ENCODE assay signal across 8 cellular contexts in the genomic region with DNA sequence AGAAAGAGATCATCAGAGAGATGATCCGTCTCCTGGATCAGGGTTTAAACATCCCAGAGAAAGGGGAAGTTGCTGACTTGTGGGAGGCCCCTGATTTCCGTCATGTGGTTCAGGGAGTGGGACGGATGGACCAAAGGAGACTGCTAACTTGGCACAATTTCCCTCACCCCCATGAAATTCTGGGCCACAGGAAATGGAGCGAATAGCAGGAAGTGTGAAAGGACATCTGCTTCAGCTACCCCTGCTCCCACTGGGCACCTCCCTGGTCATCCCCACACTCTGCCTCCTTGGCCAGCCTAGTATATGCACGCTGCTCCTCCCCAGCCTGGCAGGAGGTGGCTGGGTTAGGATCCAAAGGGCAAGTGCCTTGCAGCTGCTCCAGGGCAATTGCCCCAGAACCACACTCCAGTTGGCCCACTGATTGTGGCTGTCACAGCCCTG. TPM values are rescaled to one million over a fixed set of nuclear protein-coding genes. Genes with fewer than 3 reads are reported as not detected.
A peak's percentile ranks its signal among the peaks of the same experiment; 100 is the strongest.
DNase-seq lines count a peak whose midpoint lies in the region; ATAC-seq, FAIRE-seq and TF ChIP-seq lines count a peak whose summit lies in the region.

No MANE protein-coding gene starts in this region.

- no peak for TF ChIP-seq CTCF in HepG2 (CRISPR knock-in tag; IDR thresholded peaks at IDR 0.05)
- no peak for TF ChIP-seq CTCF in type B pancreatic cell (conservative IDR thresholded peaks at IDR 0.05)

- peak overlapping the region; percentile 73 for H3K9ac ChIP-seq in HepG2 (ENCODE audit: insufficient read depth, low read depth, low read length)

- peaks cover 6 to 10% of the 10 kb centered on the region in 2 experiments; a peak in 4 of 5 replicates for H3K36me3 ChIP-seq in HepG2 (replicated peaks in 1 of 2; ENCODE audit: control insufficient read depth in 1 of 2, insufficient read depth in 2 of 2, low read length in 2 of 2)

- no peak for FAIRE-seq in HepG2 (lab: Jason Lieb, UNC)

- peak overlapping the region; percentile 90 for H3K4me2 ChIP-seq in HepG2 (ENCODE audit: low read depth, low read length)

- POLR2A ChIA-PET in HepG2 (lab: Yijun Ruan, JAX): interaction anchor here (2.4 to 5.9 kb wide), 4 partner anchors 9 to 77 kb away, joined by 24 to 107 read pairs (median 74); a partner anchor contains a TSS

- ATAC-seq in HepG2 (no peak), GM18868 (IDR thresholded peaks at IDR 0.05; ENCODE audit: unreplicated experiment) (no peak), GM19395 (IDR thresholded peaks at IDR 0.05; ENCODE audit: unreplicated experiment) (no peak)

- no TSS peak for BruUV-seq in HepG2 (replicated peaks; lab: Mats Ljungman, UMichigan)

- peak overlapping the region; percentile 95 for H3K27ac Mint-ChIP-seq in activated T-cell treated with anti-CD3 and anti-CD28 coated beads, Interleukin-2, amount 50 U/mL, for 24 hours
- H3K27ac Mint-ChIP-seq in activated T-helper 1 cell treated with anti-CD3 and anti-CD28 coated beads, Interleukin-12 subunit alpha, Interleukin-12 subunit beta, Interleukin-2, Interleukin-4 antibody, amounts not matched to agents 30 ng/mL and 10 ng/mL and 1 ng/mL, durations not matched to agents 14 hours and 24 hours and 36 hours: peak overlapping the region; percentile 99
- H3K27ac Mint-ChIP-seq in type B pancreatic cell: no peak overlapping the region

- H3K9me3 ChIP-seq in HepG2 (ENCODE audit: low read length): no peaks in the 10 kb centered on the region

- H3K27me3 ChIP-seq in HepG2 (ENCODE audit: control insufficient read depth in 1 of 2, insufficient read depth in 2 of 2, low read length in 2 of 2): no peaks in the 10 kb centered on the region

- intact Hi-C loops in activated T-helper 1 cell treated with anti-CD3 and anti-CD28 coated beads, Interleukin-12 subunit alpha, Interleukin-12 subunit beta, Interleukin-2, Interleukin-4 antibody, amounts not matched to agents 30 ng/mL and 10 ng/mL and 1 ng/mL, durations not matched to agents 14 hours and 24 hours and 36 hours (cut with micrococcal nuclease): loop anchor here (10.0 kb wide), 1 partner anchor 347 kb away; a partner anchor contains a TSS
- intact Hi-C loops in HepG2 (cut with micrococcal nuclease; ENCODE audit: unreplicated experiment): loop anchor here (10.0 kb wide), 1 partner anchor 253 kb away; a partner anchor contains a TSS

- no peaks in the 10 kb centered on the region for H3K9me3 Mint-ChIP-seq in activated T-cell treated with anti-CD3 and anti-CD28 coated beads, Interleukin-2, amount 50 U/mL, for 24 hours
- H3K9me3 Mint-ChIP-seq in activated T-helper 1 cell treated with anti-CD3 and anti-CD28 coated beads, Interleukin-12 subunit alpha, Interleukin-12 subunit beta, Interleukin-2, Interleukin-4 antibody, amounts not matched to agents 30 ng/mL and 10 ng/mL and 1 ng/mL, durations not matched to agents 14 hours and 24 hours and 36 hours: no peaks in the 10 kb centered on the region
- H3K9me3 Mint-ChIP-seq in type B pancreatic cell: no peaks in the 10 kb centered on the region

- TF ChIP-seq RAD21 in HepG2 (CRISPR knock-in tag; IDR thresholded peaks at IDR 0.05): no peak

- no peak for TF ChIP-seq POLR2A in HepG2 (IDR thresholded peaks at IDR 0.05; ENCODE audit: insufficient read depth in 1 of 2, low read depth in 2 of 2, low read length in 2 of 2)

- TF ChIP-seq EP300 in HepG2 (IDR thresholded peaks at IDR 0.05; ENCODE audit: low read depth in 2 of 2, low read length in 2 of 2): no peak
- no peak for TF ChIP-seq EP300 in HepG2 (CRISPR knock-in tag; IDR thresholded peaks at IDR 0.05; ENCODE audit: borderline replicate concordance)

- no peaks in the 10 kb centered on the region for H3K27me3 Mint-ChIP-seq in activated T-cell treated with anti-CD3 and anti-CD28 coated beads, Interleukin-2, amount 50 U/mL, for 24 hours
- H3K27me3 Mint-ChIP-seq in activated T-helper 1 cell treated with anti-CD3 and anti-CD28 coated beads, Interleukin-12 subunit alpha, Interleukin-12 subunit beta, Interleukin-2, Interleukin-4 antibody, amounts not matched to agents 30 ng/mL and 10 ng/mL and 1 ng/mL, durations not matched to agents 14 hours and 24 hours and 36 hours (ENCODE audit: insufficient read depth): no peaks in the 10 kb centered on the region
- no peaks in the 10 kb centered on the region for H3K27me3 Mint-ChIP-seq in type B pancreatic cell

- H4K20me1 ChIP-seq in HepG2 (ENCODE audit: insufficient read depth, low read length): no peaks in the 10 kb centered on the region; the same call in 1 of the 2 replicates

- H2AFZ ChIP-seq in HepG2 (ENCODE audit: low read length): no peak overlapping the region

- H3K36me3 Mint-ChIP-seq in activated T-cell treated with anti-CD3 and anti-CD28 coated beads, Interleukin-2, amount 50 U/mL, for 24 hours (ENCODE audit: low read depth): peaks cover 41% of the 10 kb centered on the region
- H3K36me3 Mint-ChIP-seq in activated T-helper 1 cell treated with anti-CD3 and anti-CD28 coated beads, Interleukin-12 subunit alpha, Interleukin-12 subunit beta, Interleukin-2, Interleukin-4 antibody, amounts not matched to agents 30 ng/mL and 10 ng/mL and 1 ng/mL, durations not matched to agents 14 hours and 24 hours and 36 hours (ENCODE audit: low read depth): peaks cover 20% of the 10 kb centered on the region
- H3K36me3 Mint-ChIP-seq in type B pancreatic cell: no peaks in the 10 kb centered on the region

- 50% methylated on average over 4 of the region's 5 CpGs for WGBS in HepG2 (ENCODE audit: low lambda C conversion rate)

- no peak for DNase-seq in activated T-cell treated with anti-CD3 and anti-CD28 coated beads, Interleukin-2, amount 50 U/mL, for 24 hours
- DNase-seq in activated T-cell treated with anti-CD3 and anti-CD28 coated beads for 4 hours: no peak
- DNase-seq in activated T-helper 1 cell treated with anti-CD3 and anti-CD28 coated beads, Interleukin-12 subunit alpha, Interleukin-12 subunit beta, Interleukin-2, Interleukin-4 antibody, amounts not matched to agents 30 ng/mL and 10 ng/mL and 1 ng/mL, durations not matched to agents 14 hours and 24 hours and 36 hours (ENCODE audit: low spot score): no peak
- no peak for DNase-seq in HepG2 (ENCODE audit: low spot score)
- no peak for DNase-seq in type B pancreatic cell (ENCODE audit: extremely low spot score, unreplicated experiment)
- DNase-seq in NCI-H187 (lab: John Stamatoyannopoulos, UW): no peak

- H3K4me1 ChIP-seq in HepG2 (ENCODE audit: insufficient read depth, low read length): peaks cover 39% of the 10 kb centered on the region

- H3K4me1 Mint-ChIP-seq in activated T-cell treated with anti-CD3 and anti-CD28 coated beads, Interleukin-2, amount 50 U/mL, for 24 hours (ENCODE audit: low read depth): peaks cover 60% of the 10 kb centered on the region
- peaks cover 55% of the 10 kb centered on the region for H3K4me1 Mint-ChIP-seq in activated T-helper 1 cell treated with anti-CD3 and anti-CD28 coated beads, Interleukin-12 subunit alpha, Interleukin-12 subunit beta, Interleukin-2, Interleukin-4 antibody, amounts not matched to agents 30 ng/mL and 10 ng/mL and 1 ng/mL, durations not matched to agents 14 hours and 24 hours and 36 hours (ENCODE audit: low read depth)
- peaks cover 5% of the 10 kb centered on the region for H3K4me1 Mint-ChIP-seq in type B pancreatic cell (ENCODE audit: unreplicated experiment)

- H3K27ac ChIP-seq in HepG2 (ENCODE audit: extremely low read length, insufficient read depth, low read length): peak overlapping the region; percentile 65

- peaks cover 19% of the 10 kb centered on the region for H3K79me2 ChIP-seq in HepG2 (ENCODE audit: insufficient read depth, low read length)

- H3K4me3 Mint-ChIP-seq in activated T-cell treated with anti-CD3 and anti-CD28 coated beads, Interleukin-2, amount 50 U/mL, for 24 hours: peak overlapping the region; percentile 96
- H3K4me3 Mint-ChIP-seq in activated T-helper 1 cell treated with anti-CD3 and anti-CD28 coated beads, Interleukin-12 subunit alpha, Interleukin-12 subunit beta, Interleukin-2, Interleukin-4 antibody, amounts not matched to agents 30 ng/mL and 10 ng/mL and 1 ng/mL, durations not matched to agents 14 hours and 24 hours and 36 hours: peak overlapping the region; percentile 98
- H3K4me3 Mint-ChIP-seq in type B pancreatic cell: peak overlapping the region; percentile 92

- peak overlapping the region; percentile 72 to 86 (median 85) for H3K4me3 ChIP-seq in HepG2 (replicated peaks in 1 of 3; ENCODE audit: insufficient read depth in 1 of 3, low read depth in 2 of 3, low read length in 3 of 3)

- CTCF ChIA-PET in HepG2 (lab: Yijun Ruan, JAX; ENCODE audit: low intra/inter-chr PET ratio, low total read pairs): no interaction called here

- in situ Hi-C loops in HepG2 (cut with HindIII; ENCODE audit: extremely low pct_ligation_motif_present, low pct_unique_long_range_greater_than_20kb): no loop called here

RNA-seq across cellular contexts. Expression of a gene that starts 1.3 kb away (rescaled TPM):
- total RNA-seq in activated T-helper 1 cell treated with anti-CD3 and anti-CD28 coated beads, Interleukin-12 subunit alpha, Interleukin-12 subunit beta, Interleukin-2, Interleukin-4 antibody, amounts not matched to agents 30 ng/mL and 10 ng/mL and 1 ng/mL, durations not matched to agents 14 hours and 24 hours and 36 hours: 202 and 204 TPM in 2 replicates
- total RNA-seq in HepG2 (2016; rRNA removed; fragmentation: Illumina TruSeq; extraction: Trizol): 15.5 and 21.5 TPM in 2 replicates
- 26.6 and 31.6 TPM in 2 replicates for total RNA-seq in HepG2 (2016; cell fraction: cytosol; rRNA removed; fragmentation: Illumina TruSeq; extraction: Trizol; ENCODE audit: low read depth)
- total RNA-seq in HepG2 (2016; cell fraction: insoluble cytoplasmic fraction; rRNA removed; fragmentation: Illumina TruSeq; extraction: Trizol): 11.0 and 21.7 TPM in 2 replicates
- 39.2 and 42.1 TPM in 2 replicates for total RNA-seq in HepG2 (2016; cell fraction: membrane; rRNA removed; fragmentation: Illumina TruSeq; extraction: Trizol)
- 14.4 and 14.9 TPM in 2 replicates for total RNA-seq in HepG2 (2016; cell fraction: nucleus; rRNA removed; fragmentation: Illumina TruSeq; extraction: Trizol)
- polyA plus RNA-seq in HepG2 (2011; rRNA removed): 49.2 and 58.4 TPM in 2 replicates
- 39.2 and 47.6 TPM in 2 replicates for polyA plus RNA-seq in HepG2 (2011; cell fraction: cytosol; rRNA removed)
- 125 and 127 TPM in 2 replicates for polyA plus RNA-seq in HepG2 (2011; cell fraction: nucleus; rRNA removed)
- 56.5 and 69.1 TPM in 2 replicates for polyA plus RNA-seq in HepG2 (2012)
- polyA plus RNA-seq in HepG2 (2016; cell fraction: cytosol; fragmentation: Illumina TruSeq; extraction: Trizol; ENCODE audit: low read depth): 73.1 and 77.8 TPM in 2 replicates
- 31.2 and 37.0 TPM in 2 replicates for polyA plus RNA-seq in HepG2 (2016; cell fraction: insoluble cytoplasmic fraction; fragmentation: Illumina TruSeq; extraction: Trizol; ENCODE audit: low read depth)
- polyA plus RNA-seq in HepG2 (2016; cell fraction: membrane; fragmentation: Illumina TruSeq; extraction: Trizol; ENCODE audit: low read depth): 82.8 and 84.1 TPM in 2 replicates
- polyA plus RNA-seq in HepG2 (2016; cell fraction: nucleus; fragmentation: Illumina TruSeq; extraction: Trizol; ENCODE audit: insufficient read depth, low read depth): 77.0 and 85.1 TPM in 2 replicates
- polyA minus RNA-seq in HepG2 (2011; rRNA and poly(A)+ RNA removed; ENCODE audit: low replicate concordance): 30.3 and 32.9 TPM in 2 replicates
- 17.3 and 18.1 TPM in 2 replicates for polyA minus RNA-seq in HepG2 (2011; cell fraction: cytosol; rRNA and poly(A)+ RNA removed)
- 19.2 and 23.5 TPM in 2 replicates for polyA minus RNA-seq in HepG2 (2011; cell fraction: nucleus; rRNA and poly(A)+ RNA removed)
- 22.9 and 47.4 TPM in 2 replicates for total RNA-seq in type B pancreatic cell (ENCODE audit: low replicate concordance)

RNA-seq across cellular contexts. Expression of a gene that starts 7.8 kb away (rescaled TPM):
- total RNA-seq in activated T-helper 1 cell treated with anti-CD3 and anti-CD28 coated beads, Interleukin-12 subunit alpha, Interleukin-12 subunit beta, Interleukin-2, Interleukin-4 antibody, amounts not matched to agents 30 ng/mL and 10 ng/mL and 1 ng/mL, durations not matched to agents 14 hours and 24 hours and 36 hours: 130 and 145 TPM in 2 replicates
- 27.8 and 33.2 TPM in 2 replicates for total RNA-seq in HepG2 (2016; rRNA removed; fragmentation: Illumina TruSeq; extraction: Trizol)
- 8.6 and 9.3 TPM in 2 replicates for total RNA-seq in HepG2 (2016; cell fraction: cytosol; rRNA removed; fragmentation: Illumina TruSeq; extraction: Trizol; ENCODE audit: low read depth)
- 29.7 and 32.3 TPM in 2 replicates for total RNA-seq in HepG2 (2016; cell fraction: insoluble cytoplasmic fraction; rRNA removed; fragmentation: Illumina TruSeq; extraction: Trizol)
- 8.2 and 11.4 TPM in 2 replicates for total RNA-seq in HepG2 (2016; cell fraction: membrane; rRNA removed; fragmentation: Illumina TruSeq; extraction: Trizol)
- total RNA-seq in HepG2 (2016; cell fraction: nucleus; rRNA removed; fragmentation: Illumina TruSeq; extraction: Trizol): 38.3 and 51.4 TPM in 2 replicates
- polyA plus RNA-seq in HepG2 (2011; rRNA removed): 14.9 and 22.5 TPM in 2 replicates
- 4.3 and 5.4 TPM in 2 replicates for polyA plus RNA-seq in HepG2 (2011; cell fraction: cytosol; rRNA removed)
- 83.8 and 108 TPM in 2 replicates for polyA plus RNA-seq in HepG2 (2011; cell fraction: nucleus; rRNA removed)
- 32.3 and 36.6 TPM in 2 replicates for polyA plus RNA-seq in HepG2 (2012)
- polyA plus RNA-seq in HepG2 (2016; cell fraction: cytosol; fragmentation: Illumina TruSeq; extraction: Trizol; ENCODE audit: low read depth): 1.4 and 1.8 TPM in 2 replicates
- 18.5 and 30.6 TPM in 2 replicates for polyA plus RNA-seq in HepG2 (2016; cell fraction: insoluble cytoplasmic fraction; fragmentation: Illumina TruSeq; extraction: Trizol; ENCODE audit: low read depth)
- polyA plus RNA-seq in HepG2 (2016; cell fraction: membrane; fragmentation: Illumina TruSeq; extraction: Trizol; ENCODE audit: low read depth): 3.5 and 4.7 TPM in 2 replicates
- 96.8 and 111 TPM in 2 replicates for polyA plus RNA-seq in HepG2 (2016; cell fraction: nucleus; fragmentation: Illumina TruSeq; extraction: Trizol; ENCODE audit: insufficient read depth, low read depth)
- 69.8 and 87.2 TPM in 2 replicates for polyA minus RNA-seq in HepG2 (2011; rRNA and poly(A)+ RNA removed; ENCODE audit: low replicate concordance)
- 14.3 and 16.8 TPM in 2 replicates for polyA minus RNA-seq in HepG2 (2011; cell fraction: cytosol; rRNA and poly(A)+ RNA removed)
- 39.3 and 65.8 TPM in 2 replicates for polyA minus RNA-seq in HepG2 (2011; cell fraction: nucleus; rRNA and poly(A)+ RNA removed)
- 72.7 and 92.9 TPM in 2 replicates for total RNA-seq in type B pancreatic cell (ENCODE audit: low replicate concordance)

RNA-seq across cellular contexts. Expression of a gene that starts 19.5 kb away (rescaled TPM):
- 21.9 and 23.7 TPM in 2 replicates for total RNA-seq in activated T-helper 1 cell treated with anti-CD3 and anti-CD28 coated beads, Interleukin-12 subunit alpha, Interleukin-12 subunit beta, Interleukin-2, Interleukin-4 antibody, amounts not matched to agents 30 ng/mL and 10 ng/mL and 1 ng/mL, durations not matched to agents 14 hours and 24 hours and 36 hours
- total RNA-seq in HepG2 (2016; rRNA removed; fragmentation: Illumina TruSeq; extraction: Trizol) (20.2 and 25.1 TPM in 2 replicates), type B pancreatic cell (ENCODE audit: low replicate concordance) (17.6 and 21.8 TPM in 2 replicates)
- total RNA-seq in HepG2 (2016; cell fraction: cytosol; rRNA removed; fragmentation: Illumina TruSeq; extraction: Trizol; ENCODE audit: low read depth): 3.6 and 4.5 TPM in 2 replicates
- 20.3 and 31.3 TPM in 2 replicates for total RNA-seq in HepG2 (2016; cell fraction: insoluble cytoplasmic fraction; rRNA removed; fragmentation: Illumina TruSeq; extraction: Trizol)
- total RNA-seq in HepG2 (2016; cell fraction: membrane; rRNA removed; fragmentation: Illumina TruSeq; extraction: Trizol): 6.8 and 9.9 TPM in 2 replicates
- 7.9 and 8.0 TPM in 2 replicates for total RNA-seq in HepG2 (2016; cell fraction: nucleus; rRNA removed; fragmentation: Illumina TruSeq; extraction: Trizol)
- 36.2 and 39.0 TPM in 2 replicates for polyA plus RNA-seq in HepG2 (2011; rRNA removed)
- polyA plus RNA-seq in HepG2 (2011; cell fraction: cytosol; rRNA removed): 34.0 and 41.9 TPM in 2 replicates
- 23.2 and 26.5 TPM in 2 replicates for polyA plus RNA-seq in HepG2 (2011; cell fraction: nucleus; rRNA removed)
- 23.6 and 23.7 TPM in 2 replicates for polyA plus RNA-seq in HepG2 (2012)
- polyA plus RNA-seq in HepG2 (2016; cell fraction: cytosol; fragmentation: Illumina TruSeq; extraction: Trizol; ENCODE audit: low read depth): 4.5 and 4.8 TPM in 2 replicates
- polyA plus RNA-seq in HepG2 (2016; cell fraction: insoluble cytoplasmic fraction; fragmentation: Illumina TruSeq; extraction: Trizol; ENCODE audit: low read depth): 34.8 and 37.3 TPM in 2 replicates
- polyA plus RNA-seq in HepG2 (2016; cell fraction: membrane; fragmentation: Illumina TruSeq; extraction: Trizol; ENCODE audit: low read depth): 7.4 and 8.2 TPM in 2 replicates
- polyA plus RNA-seq in HepG2 (2016; cell fraction: nucleus; fragmentation: Illumina TruSeq; extraction: Trizol; ENCODE audit: insufficient read depth, low read depth): 23.5 and 24.2 TPM in 2 replicates
- 12.0 and 42.0 TPM in 2 replicates for polyA minus RNA-seq in HepG2 (2011; rRNA and poly(A)+ RNA removed; ENCODE audit: low replicate concordance)
- 9.0 and 13.7 TPM in 2 replicates for polyA minus RNA-seq in HepG2 (2011; cell fraction: cytosol; rRNA and poly(A)+ RNA removed)
- 8.0 and 9.3 TPM in 2 replicates for polyA minus RNA-seq in HepG2 (2011; cell fraction: nucleus; rRNA and poly(A)+ RNA removed)

RNA-seq across cellular contexts. Expression of a gene that starts 27.9 kb away (rescaled TPM):
- 0.18 TPM in 1 of 2 replicates, not detected in the other for total RNA-seq in activated T-helper 1 cell treated with anti-CD3 and anti-CD28 coated beads, Interleukin-12 subunit alpha, Interleukin-12 subunit beta, Interleukin-2, Interleukin-4 antibody, amounts not matched to agents 30 ng/mL and 10 ng/mL and 1 ng/mL, durations not matched to agents 14 hours and 24 hours and 36 hours
- total RNA-seq in HepG2 (2016; rRNA removed; fragmentation: Illumina TruSeq; extraction: Trizol) (0.15 and 0.24 TPM in 2 replicates), type B pancreatic cell (ENCODE audit: low replicate concordance) (0.70 and 1.4 TPM in 2 replicates)
- not detected in 2 replicates for total RNA-seq in HepG2 (2016; cell fraction: cytosol; rRNA removed; fragmentation: Illumina TruSeq; extraction: Trizol; ENCODE audit: low read depth)
- 0.16 and 0.39 TPM in 2 replicates for total RNA-seq in HepG2 (2016; cell fraction: insoluble cytoplasmic fraction; rRNA removed; fragmentation: Illumina TruSeq; extraction: Trizol)
- 0.10 and 0.12 TPM in 2 replicates for total RNA-seq in HepG2 (2016; cell fraction: membrane; rRNA removed; fragmentation: Illumina TruSeq; extraction: Trizol)
- 0.38 and 0.43 TPM in 2 replicates for total RNA-seq in HepG2 (2016; cell fraction: nucleus; rRNA removed; fragmentation: Illumina TruSeq; extraction: Trizol)
- 2.7 and 3.6 TPM in 2 replicates for polyA plus RNA-seq in HepG2 (2011; rRNA removed)
- polyA plus RNA-seq in HepG2 (2011; cell fraction: cytosol; rRNA removed): 1.5 and 1.7 TPM in 2 replicates
- 14.3 and 15.2 TPM in 2 replicates for polyA plus RNA-seq in HepG2 (2011; cell fraction: nucleus; rRNA removed)
- 2.0 and 2.7 TPM in 2 replicates for polyA plus RNA-seq in HepG2 (2012)
- polyA plus RNA-seq in HepG2 (2016; cell fraction: cytosol; fragmentation: Illumina TruSeq; extraction: Trizol; ENCODE audit: low read depth): 0.16 and 0.17 TPM in 2 replicates
- polyA plus RNA-seq in HepG2 (2016; cell fraction: insoluble cytoplasmic fraction; fragmentation: Illumina TruSeq; extraction: Trizol; ENCODE audit: low read depth): 0.28 and 0.33 TPM in 2 replicates
- polyA plus RNA-seq in HepG2 (2016; cell fraction: membrane; fragmentation: Illumina TruSeq; extraction: Trizol; ENCODE audit: low read depth): 0.27 and 0.44 TPM in 2 replicates
- 0.75 and 1.6 TPM in 2 replicates for polyA plus RNA-seq in HepG2 (2016; cell fraction: nucleus; fragmentation: Illumina TruSeq; extraction: Trizol; ENCODE audit: insufficient read depth, low read depth)
- 0.07 and 2.5 TPM in 2 replicates for polyA minus RNA-seq in HepG2 (2011; rRNA and poly(A)+ RNA removed; ENCODE audit: low replicate concordance)
- polyA minus RNA-seq in HepG2 (2011; cell fraction: cytosol; rRNA and poly(A)+ RNA removed): 0.53 and 0.79 TPM in 2 replicates
- 1.5 and 2.7 TPM in 2 replicates for polyA minus RNA-seq in HepG2 (2011; cell fraction: nucleus; rRNA and poly(A)+ RNA removed)

RNA-seq across cellular contexts. Expression of a gene that starts 28.0 kb away (rescaled TPM):
- total RNA-seq in activated T-helper 1 cell treated with anti-CD3 and anti-CD28 coated beads, Interleukin-12 subunit alpha, Interleukin-12 subunit beta, Interleukin-2, Interleukin-4 antibody, amounts not matched to agents 30 ng/mL and 10 ng/mL and 1 ng/mL, durations not matched to agents 14 hours and 24 hours and 36 hours: 3.7 and 7.0 TPM in 2 replicates
- 5.4 and 9.4 TPM in 2 replicates for total RNA-seq in HepG2 (2016; rRNA removed; fragmentation: Illumina TruSeq; extraction: Trizol)
- total RNA-seq in HepG2 (2016; cell fraction: cytosol; rRNA removed; fragmentation: Illumina TruSeq; extraction: Trizol; ENCODE audit: low read depth): 5.4 and 8.2 TPM in 2 replicates
- 5.6 and 11.1 TPM in 2 replicates for total RNA-seq in HepG2 (2016; cell fraction: insoluble cytoplasmic fraction; rRNA removed; fragmentation: Illumina TruSeq; extraction: Trizol)
- 12.1 and 12.5 TPM in 2 replicates for total RNA-seq in HepG2 (2016; cell fraction: membrane; rRNA removed; fragmentation: Illumina TruSeq; extraction: Trizol)
- 7.9 and 8.2 TPM in 2 replicates for total RNA-seq in HepG2 (2016; cell fraction: nucleus; rRNA removed; fragmentation: Illumina TruSeq; extraction: Trizol)
- polyA plus RNA-seq in HepG2 (2011; rRNA removed): 101 and 142 TPM in 2 replicates
- polyA plus RNA-seq in HepG2 (2011; cell fraction: cytosol; rRNA removed): 89.5 and 125 TPM in 2 replicates
- 24.7 and 41.2 TPM in 2 replicates for polyA plus RNA-seq in HepG2 (2011; cell fraction: nucleus; rRNA removed)
- polyA plus RNA-seq in HepG2 (2012): 81.6 and 102 TPM in 2 replicates
- polyA plus RNA-seq in HepG2 (2016; cell fraction: cytosol; fragmentation: Illumina TruSeq; extraction: Trizol; ENCODE audit: low read depth): 18.9 and 20.3 TPM in 2 replicates
- polyA plus RNA-seq in HepG2 (2016; cell fraction: insoluble cytoplasmic fraction; fragmentation: Illumina TruSeq; extraction: Trizol; ENCODE audit: low read depth): 20.4 and 22.7 TPM in 2 replicates
- polyA plus RNA-seq in HepG2 (2016; cell fraction: membrane; fragmentation: Illumina TruSeq; extraction: Trizol; ENCODE audit: low read depth): 28.0 and 31.1 TPM in 2 replicates
- polyA plus RNA-seq in HepG2 (2016; cell fraction: nucleus; fragmentation: Illumina TruSeq; extraction: Trizol; ENCODE audit: insufficient read depth, low read depth): 27.8 and 36.4 TPM in 2 replicates
- 7.1 and 65.0 TPM in 2 replicates for polyA minus RNA-seq in HepG2 (2011; rRNA and poly(A)+ RNA removed; ENCODE audit: low replicate concordance)
- polyA minus RNA-seq in HepG2 (2011; cell fraction: cytosol; rRNA and poly(A)+ RNA removed): 41.8 and 54.5 TPM in 2 replicates
- 9.3 and 13.4 TPM in 2 replicates for polyA minus RNA-seq in HepG2 (2011; cell fraction: nucleus; rRNA and poly(A)+ RNA removed)
- 15.2 and 23.0 TPM in 2 replicates for total RNA-seq in type B pancreatic cell (ENCODE audit: low replicate concordance)
